In the genomic region with DNA sequence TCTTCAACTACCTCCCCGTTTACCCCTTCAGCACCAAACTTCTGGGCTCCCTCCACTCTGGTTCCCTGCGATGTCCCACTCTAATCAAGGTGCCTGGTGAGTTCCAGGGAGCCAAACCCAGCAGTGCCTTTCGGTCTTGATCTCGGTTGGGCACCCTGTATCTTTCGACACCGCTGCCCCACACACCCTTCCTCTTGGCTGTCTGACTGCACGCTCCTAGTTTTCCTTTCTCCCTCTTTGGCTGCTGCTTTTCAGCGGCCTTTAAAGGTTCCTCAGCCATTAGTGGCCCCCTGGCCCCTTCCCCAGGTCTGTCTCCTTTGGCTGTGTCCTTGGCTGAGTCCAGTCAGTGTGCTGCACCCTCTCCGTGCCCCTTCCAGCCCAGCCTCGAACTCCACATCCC, we compare ENCODE assay signal across 1 cellular context.
TF ChIP-seq lines count a peak whose summit lies in the region.

No MANE protein-coding gene starts in this region.

TF ChIP-seq in HepG2, 621 proteins besides CTCF, POLR2A, EP300 and RAD21:
- TF ChIP-seq, protein P1, sequence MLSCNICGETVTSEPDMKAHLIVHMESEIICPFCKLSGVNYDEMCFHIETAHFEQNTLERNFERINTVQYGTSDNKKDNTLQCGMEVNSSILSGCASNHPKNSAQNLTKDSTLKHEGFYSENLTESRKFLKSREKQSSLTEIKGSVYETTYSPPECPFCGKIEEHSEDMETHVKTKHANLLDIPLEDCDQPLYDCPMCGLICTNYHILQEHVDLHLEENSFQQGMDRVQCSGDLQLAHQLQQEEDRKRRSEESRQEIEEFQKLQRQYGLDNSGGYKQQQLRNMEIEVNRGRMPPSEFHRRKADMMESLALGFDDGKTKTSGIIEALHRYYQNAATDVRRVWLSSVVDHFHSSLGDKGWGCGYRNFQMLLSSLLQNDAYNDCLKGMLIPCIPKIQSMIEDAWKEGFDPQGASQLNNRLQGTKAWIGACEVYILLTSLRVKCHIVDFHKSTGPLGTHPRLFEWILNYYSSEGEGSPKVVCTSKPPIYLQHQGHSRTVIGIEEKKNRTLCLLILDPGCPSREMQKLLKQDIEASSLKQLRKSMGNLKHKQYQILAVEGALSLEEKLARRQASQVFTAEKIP (CRISPR knock-in tag; IDR thresholded peaks at IDR 0.05; ENCODE audit: borderline replicate concordance) = no peak
- TF ChIP-seq SMAD3 (CRISPR knock-in tag; IDR thresholded peaks at IDR 0.05) (no peak), ATF1 (CRISPR knock-in tag; IDR thresholded peaks at IDR 0.05) (no peak), TARDBP (CRISPR knock-in tag; IDR thresholded peaks at IDR 0.05) (no peak), TCF7L2 (IDR thresholded peaks at IDR 0.05; ENCODE audit: low read depth, low read length) (no peak), ZFP41 (CRISPR knock-in tag; IDR thresholded peaks at IDR 0.05; ENCODE audit: borderline replicate concordance) (no peak), ZNF383 (CRISPR knock-in tag; IDR thresholded peaks at IDR 0.05; ENCODE audit: borderline replicate concordance) (no peak), GLMP (CRISPR knock-in tag; IDR thresholded peaks at IDR 0.05; ENCODE audit: borderline replicate concordance) (no peak), CEBPG (CRISPR knock-in tag; IDR thresholded peaks at IDR 0.05) (no peak), HOXA3 (CRISPR knock-in tag; IDR thresholded peaks at IDR 0.05) (no peak), MTF1 (CRISPR knock-in tag; IDR thresholded peaks at IDR 0.05) (no peak), ZNF614 (CRISPR knock-in tag; IDR thresholded peaks at IDR 0.05; ENCODE audit: borderline replicate concordance) (no peak), ZNF850 (CRISPR knock-in tag; conservative IDR thresholded peaks at IDR 0.05) (no peak), ZNF263 (CRISPR knock-in tag; IDR thresholded peaks at IDR 0.05) (no peak), ZNF260 (CRISPR knock-in tag; IDR thresholded peaks at IDR 0.05; ENCODE audit: borderline replicate concordance, low read depth) (no peak), SNAPC4 (CRISPR knock-in tag; IDR thresholded peaks at IDR 0.05) (no peak)
- TF ChIP-seq, protein P2, sequence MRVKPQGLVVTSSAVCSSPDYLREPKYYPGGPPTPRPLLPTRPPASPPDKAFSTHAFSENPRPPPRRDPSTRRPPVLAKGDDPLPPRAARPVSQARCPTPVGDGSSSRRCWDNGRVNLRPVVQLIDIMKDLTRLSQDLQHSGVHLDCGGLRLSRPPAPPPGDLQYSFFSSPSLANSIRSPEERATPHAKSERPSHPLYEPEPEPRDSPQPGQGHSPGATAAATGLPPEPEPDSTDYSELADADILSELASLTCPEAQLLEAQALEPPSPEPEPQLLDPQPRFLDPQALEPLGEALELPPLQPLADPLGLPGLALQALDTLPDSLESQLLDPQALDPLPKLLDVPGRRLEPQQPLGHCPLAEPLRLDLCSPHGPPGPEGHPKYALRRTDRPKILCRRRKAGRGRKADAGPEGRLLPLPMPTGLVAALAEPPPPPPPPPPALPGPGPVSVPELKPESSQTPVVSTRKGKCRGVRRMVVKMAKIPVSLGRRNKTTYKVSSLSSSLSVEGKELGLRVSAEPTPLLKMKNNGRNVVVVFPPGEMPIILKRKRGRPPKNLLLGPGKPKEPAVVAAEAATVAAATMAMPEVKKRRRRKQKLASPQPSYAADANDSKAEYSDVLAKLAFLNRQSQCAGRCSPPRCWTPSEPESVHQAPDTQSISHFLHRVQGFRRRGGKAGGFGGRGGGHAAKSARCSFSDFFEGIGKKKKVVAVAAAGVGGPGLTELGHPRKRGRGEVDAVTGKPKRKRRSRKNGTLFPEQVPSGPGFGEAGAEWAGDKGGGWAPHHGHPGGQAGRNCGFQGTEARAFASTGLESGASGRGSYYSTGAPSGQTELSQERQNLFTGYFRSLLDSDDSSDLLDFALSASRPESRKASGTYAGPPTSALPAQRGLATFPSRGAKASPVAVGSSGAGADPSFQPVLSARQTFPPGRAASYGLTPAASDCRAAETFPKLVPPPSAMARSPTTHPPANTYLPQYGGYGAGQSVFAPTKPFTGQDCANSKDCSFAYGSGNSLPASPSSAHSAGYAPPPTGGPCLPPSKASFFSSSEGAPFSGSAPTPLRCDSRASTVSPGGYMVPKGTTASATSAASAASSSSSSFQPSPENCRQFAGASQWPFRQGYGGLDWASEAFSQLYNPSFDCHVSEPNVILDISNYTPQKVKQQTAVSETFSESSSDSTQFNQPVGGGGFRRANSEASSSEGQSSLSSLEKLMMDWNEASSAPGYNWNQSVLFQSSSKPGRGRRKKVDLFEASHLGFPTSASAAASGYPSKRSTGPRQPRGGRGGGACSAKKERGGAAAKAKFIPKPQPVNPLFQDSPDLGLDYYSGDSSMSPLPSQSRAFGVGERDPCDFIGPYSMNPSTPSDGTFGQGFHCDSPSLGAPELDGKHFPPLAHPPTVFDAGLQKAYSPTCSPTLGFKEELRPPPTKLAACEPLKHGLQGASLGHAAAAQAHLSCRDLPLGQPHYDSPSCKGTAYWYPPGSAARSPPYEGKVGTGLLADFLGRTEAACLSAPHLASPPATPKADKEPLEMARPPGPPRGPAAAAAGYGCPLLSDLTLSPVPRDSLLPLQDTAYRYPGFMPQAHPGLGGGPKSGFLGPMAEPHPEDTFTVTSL (CRISPR knock-in tag; IDR thresholded peaks at IDR 0.05; ENCODE audit: borderline replicate concordance) = no peak
